Comparison of ENCODE assay signal across 1 cellular context in the genomic region with DNA sequence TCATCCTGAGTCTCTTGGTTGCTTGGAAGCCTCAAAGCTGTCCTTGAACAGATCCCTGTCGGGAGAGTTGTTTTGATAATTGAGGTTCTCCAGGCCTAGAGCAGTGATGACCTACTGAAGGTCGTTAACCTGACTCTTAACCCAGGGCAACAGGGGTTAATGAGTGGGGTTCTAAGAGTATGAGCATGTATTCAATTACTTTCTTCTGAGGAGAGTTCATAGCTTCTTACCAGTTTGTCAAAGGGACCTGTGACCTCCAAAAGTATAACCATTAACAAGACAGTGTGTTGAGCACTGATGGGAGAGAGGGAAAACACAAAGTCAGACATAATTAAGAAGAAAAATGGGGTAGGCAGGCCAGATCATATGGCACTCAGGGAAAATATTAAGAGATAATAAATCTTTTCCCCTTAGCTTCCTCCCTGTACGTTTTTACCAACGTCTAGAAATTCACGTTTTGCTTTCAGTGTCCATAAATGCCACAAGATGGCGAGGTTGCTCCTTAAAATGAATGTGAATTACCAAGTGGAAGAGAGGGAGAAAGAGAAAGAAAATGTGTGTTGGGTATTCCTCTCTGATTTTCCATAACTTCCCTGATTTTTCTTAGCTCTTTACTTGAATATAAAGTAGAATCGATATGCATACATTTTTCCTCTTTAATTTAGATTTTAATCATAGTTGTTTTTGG.
TF ChIP-seq lines count a peak whose summit lies in the region.

No MANE protein-coding gene starts in this region.

TF ChIP-seq in IMR-90, 13 proteins besides CTCF, POLR2A, EP300 and RAD21 (continued from another document):
- TF ChIP-seq, protein P1, sequence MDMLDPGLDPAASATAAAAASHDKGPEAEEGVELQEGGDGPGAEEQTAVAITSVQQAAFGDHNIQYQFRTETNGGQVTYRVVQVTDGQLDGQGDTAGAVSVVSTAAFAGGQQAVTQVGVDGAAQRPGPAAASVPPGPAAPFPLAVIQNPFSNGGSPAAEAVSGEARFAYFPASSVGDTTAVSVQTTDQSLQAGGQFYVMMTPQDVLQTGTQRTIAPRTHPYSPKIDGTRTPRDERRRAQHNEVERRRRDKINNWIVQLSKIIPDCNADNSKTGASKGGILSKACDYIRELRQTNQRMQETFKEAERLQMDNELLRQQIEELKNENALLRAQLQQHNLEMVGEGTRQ (IDR thresholded peaks at IDR 0.05; ENCODE audit: low read depth, low read length), result no peak
